12 cellular contexts compared by ENCODE assay signal in the genomic region with DNA sequence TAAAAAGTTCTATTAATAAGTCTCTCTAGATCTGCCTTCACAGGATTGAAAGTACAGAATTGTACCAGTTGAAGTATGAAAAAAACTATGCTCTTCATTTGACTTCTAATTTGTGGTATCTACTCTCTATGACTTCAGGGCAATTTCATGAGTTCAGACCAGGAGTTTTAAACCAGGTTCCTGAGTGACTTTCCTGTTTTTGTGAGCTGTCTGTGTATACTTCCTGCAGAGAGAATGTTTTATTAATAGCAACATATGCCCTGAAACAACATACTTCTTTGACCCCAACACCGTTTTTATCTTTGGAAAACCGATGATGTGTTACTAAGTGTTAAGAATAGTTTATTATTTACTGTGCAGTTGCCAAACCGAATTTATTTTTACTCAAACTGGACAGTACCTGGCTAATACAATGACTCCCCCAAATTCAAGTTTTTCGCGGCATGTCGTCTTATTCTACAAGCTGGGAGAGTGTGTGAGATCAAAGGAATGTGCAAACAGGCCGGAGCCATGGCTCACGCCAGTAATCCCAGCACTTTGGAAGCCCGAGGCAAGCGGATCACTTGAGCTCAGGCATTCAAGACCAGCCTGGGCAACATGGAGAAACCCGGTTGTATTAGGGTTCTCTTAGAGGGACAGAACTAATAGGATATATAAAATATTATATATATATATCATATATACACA. TPM values are rescaled to one million over a fixed set of nuclear protein-coding genes. Genes with fewer than 3 reads are reported as not detected.
DNase-seq lines count a peak whose midpoint lies in the region; ATAC-seq, FAIRE-seq and TF ChIP-seq lines count a peak whose summit lies in the region.
"Had no signal": no experiment of that assay in that cellular context is flagged by ENCODE, and none has a peak within 500 bp of the region (broad histone marks: within the 10 kb centered on the region; RNA-seq: fewer than 3 reads in every experiment).

No MANE protein-coding gene starts in this region.

- TF ChIP-seq EP300 in HepG2 (IDR thresholded peaks at IDR 0.05; ENCODE audit: low read depth in 2 of 2, low read length in 2 of 2) (no peak), HepG2 (CRISPR knock-in tag; IDR thresholded peaks at IDR 0.05; ENCODE audit: borderline replicate concordance) (no peak)

- DNase-seq in ELR (ENCODE audit: low read depth) (peak; percentile 42), HepG2 (ENCODE audit: low spot score) (peak; percentile 58), NCI-H1694 (lab: John Stamatoyannopoulos, UW) (no peak), adrenal gland (no peak)
- DNase-seq: NCI-H2029, spleen had no signal

- peak overlapping the region; percentile 92 for H3K27ac Mint-ChIP-seq in activated naive CD8-positive, alpha-beta T cell

- no peak overlapping the region for H2AFZ ChIP-seq in HepG2 (ENCODE audit: low read length)

- peaks cover under 1% of the 10 kb centered on the region for H3K36me3 Mint-ChIP-seq in activated naive CD8-positive, alpha-beta T cell

- no peaks in the 10 kb centered on the region for H3K27me3 ChIP-seq in BLaER1
- H3K27me3 ChIP-seq in HepG2 (ENCODE audit: control insufficient read depth in 1 of 2, insufficient read depth in 2 of 2, low read length in 2 of 2), result no peaks in the 10 kb centered on the region; a peak in 2 of 5 replicates
- H3K27me3 ChIP-seq in adrenal gland, result no peaks in the 10 kb centered on the region
- H3K27me3 ChIP-seq: spleen had no signal

- peak overlapping the region; percentile 80 for H3K4me3 Mint-ChIP-seq in activated naive CD8-positive, alpha-beta T cell

- H3K4me3 ChIP-seq in BLaER1 (no peak overlapping the region), HepG2 (replicated peaks in 1 of 3; ENCODE audit: insufficient read depth in 1 of 3, low read depth in 2 of 3, low read length in 3 of 3) (peak overlapping the region in 2 of 3 experiments; percentile 13 to 40; a peak in 2 of 6 replicates), adrenal gland (no peak overlapping the region)

- TF ChIP-seq CTCF in HepG2 (CRISPR knock-in tag; IDR thresholded peaks at IDR 0.05), result no peak
- TF ChIP-seq CTCF in adrenal gland (IDR thresholded peaks at IDR 0.05), result no peak

- H3K9me3 ChIP-seq in BLaER1 (peaks cover 7% of the 10 kb centered on the region), HepG2 (ENCODE audit: low read length) (no peaks in the 10 kb centered on the region), adrenal gland (replicated peaks in 1 of 3) (no peaks in the 10 kb centered on the region)

- no peaks in the 10 kb centered on the region for H3K36me3 ChIP-seq in BLaER1
- H3K36me3 ChIP-seq in HepG2 (replicated peaks in 1 of 2; ENCODE audit: control insufficient read depth in 1 of 2, insufficient read depth in 2 of 2, low read length in 2 of 2), result no peaks in the 10 kb centered on the region
- H3K36me3 ChIP-seq in adrenal gland (replicated peaks in 1 of 2), result no peaks in the 10 kb centered on the region
- H3K36me3 ChIP-seq: spleen had no signal

- no TSS peak for BruUV-seq in HepG2 (replicated peaks; lab: Mats Ljungman, UMichigan)

- H3K4me1 ChIP-seq in BLaER1 (peaks cover 13% of the 10 kb centered on the region), HepG2 (ENCODE audit: insufficient read depth, low read length) (peaks cover 17% of the 10 kb centered on the region), adrenal gland (replicated peaks in 1 of 2) (no peaks in the 10 kb centered on the region)

- H3K4me2 ChIP-seq in BLaER1, result peak overlapping the region; percentile 63
- peak overlapping the region; percentile 65 for H3K4me2 ChIP-seq in HepG2 (ENCODE audit: low read depth, low read length)

- H3K27ac ChIP-seq in BLaER1, result peak overlapping the region; percentile 35; the same call in 1 of the 2 replicates
- no peak overlapping the region for H3K27ac ChIP-seq in HepG2 (ENCODE audit: extremely low read length, insufficient read depth, low read length)
- H3K27ac ChIP-seq in adrenal gland, result no peak overlapping the region

- no peaks in the 10 kb centered on the region for H3K27me3 Mint-ChIP-seq in activated naive CD8-positive, alpha-beta T cell

- CTCF ChIA-PET in HepG2 (lab: Yijun Ruan, JAX; ENCODE audit: low intra/inter-chr PET ratio, low total read pairs), result no interaction called here

- no peaks in the 10 kb centered on the region for H3K79me2 ChIP-seq in HepG2 (ENCODE audit: insufficient read depth, low read length)

- H3K9me3 Mint-ChIP-seq in activated naive CD8-positive, alpha-beta T cell (ENCODE audit: low read depth), result no peaks in the 10 kb centered on the region

- in situ Hi-C loops in HepG2 (cut with HindIII; ENCODE audit: extremely low pct_ligation_motif_present, low pct_unique_long_range_greater_than_20kb), result no loop called here

- TF ChIP-seq POLR2A in HepG2 (IDR thresholded peaks at IDR 0.05; ENCODE audit: insufficient read depth in 1 of 2, low read depth in 2 of 2, low read length in 2 of 2) (no peak), adrenal gland (IDR thresholded peaks at IDR 0.05) (no peak)

- no peak for FAIRE-seq in HepG2 (lab: Jason Lieb, UNC)
- FAIRE-seq: bronchial epithelial cell, H1 had no signal

- intact Hi-C loops in HepG2 (cut with micrococcal nuclease; ENCODE audit: unreplicated experiment), result no loop called here
- intact Hi-C loops in adrenal gland (cut with DNase I), result no loop called here

- H4K20me1 ChIP-seq in BLaER1 (no peaks in the 10 kb centered on the region), HepG2 (ENCODE audit: insufficient read depth, low read length) (no peaks in the 10 kb centered on the region)

- POLR2A ChIA-PET in HepG2 (lab: Yijun Ruan, JAX), result no interaction called here

- 0% methylated on average over 11 of the region's 11 CpGs for WGBS in HepG2 (ENCODE audit: low lambda C conversion rate)
- WGBS in adrenal gland, 4 donors, result 66 to 73% (median 68%) methylated on average over 11 of the region's 11 CpGs

- H3K4me1 Mint-ChIP-seq in activated naive CD8-positive, alpha-beta T cell (ENCODE audit: low read depth), result peaks cover 31% of the 10 kb centered on the region

- TF ChIP-seq RAD21 in HepG2 (CRISPR knock-in tag; IDR thresholded peaks at IDR 0.05), result no peak

- H3K9ac ChIP-seq in BLaER1 (no peak overlapping the region), HepG2 (ENCODE audit: insufficient read depth, low read depth, low read length) (no peak overlapping the region)

- ATAC-seq in HepG2, result peak; percentile 93
- ATAC-seq in HG03432 (IDR thresholded peaks at IDR 0.05; ENCODE audit: unreplicated experiment), result no peak
- ATAC-seq in GM21390 (IDR thresholded peaks at IDR 0.05; ENCODE audit: unreplicated experiment), result no peak

TF ChIP-seq in HepG2, 621 proteins besides CTCF, POLR2A, EP300 and RAD21 (continues in another document):
- TF ChIP-seq, protein P1, sequence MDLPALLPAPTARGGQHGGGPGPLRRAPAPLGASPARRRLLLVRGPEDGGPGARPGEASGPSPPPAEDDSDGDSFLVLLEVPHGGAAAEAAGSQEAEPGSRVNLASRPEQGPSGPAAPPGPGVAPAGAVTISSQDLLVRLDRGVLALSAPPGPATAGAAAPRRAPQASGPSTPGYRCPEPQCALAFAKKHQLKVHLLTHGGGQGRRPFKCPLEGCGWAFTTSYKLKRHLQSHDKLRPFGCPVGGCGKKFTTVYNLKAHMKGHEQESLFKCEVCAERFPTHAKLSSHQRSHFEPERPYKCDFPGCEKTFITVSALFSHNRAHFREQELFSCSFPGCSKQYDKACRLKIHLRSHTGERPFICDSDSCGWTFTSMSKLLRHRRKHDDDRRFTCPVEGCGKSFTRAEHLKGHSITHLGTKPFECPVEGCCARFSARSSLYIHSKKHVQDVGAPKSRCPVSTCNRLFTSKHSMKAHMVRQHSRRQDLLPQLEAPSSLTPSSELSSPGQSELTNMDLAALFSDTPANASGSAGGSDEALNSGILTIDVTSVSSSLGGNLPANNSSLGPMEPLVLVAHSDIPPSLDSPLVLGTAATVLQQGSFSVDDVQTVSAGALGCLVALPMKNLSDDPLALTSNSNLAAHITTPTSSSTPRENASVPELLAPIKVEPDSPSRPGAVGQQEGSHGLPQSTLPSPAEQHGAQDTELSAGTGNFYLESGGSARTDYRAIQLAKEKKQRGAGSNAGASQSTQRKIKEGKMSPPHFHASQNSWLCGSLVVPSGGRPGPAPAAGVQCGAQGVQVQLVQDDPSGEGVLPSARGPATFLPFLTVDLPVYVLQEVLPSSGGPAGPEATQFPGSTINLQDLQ (CRISPR knock-in tag; IDR thresholded peaks at IDR 0.05), result no peak
- no peak for TF ChIP-seq YY1 (IDR thresholded peaks at IDR 0.05; ENCODE audit: insufficient read depth, insufficient replicate concordance, low read depth, low read length)
- no peak for TF ChIP-seq ZNF572 (CRISPR knock-in tag; IDR thresholded peaks at IDR 0.05)
- no peak for TF ChIP-seq MXD4 (CRISPR knock-in tag; IDR thresholded peaks at IDR 0.05)
- TF ChIP-seq NFE2L2 (IDR thresholded peaks at IDR 0.05; ENCODE audit: low read length), result no peak
- TF ChIP-seq ZFP62 (CRISPR knock-in tag; IDR thresholded peaks at IDR 0.05), result no peak
- no peak for TF ChIP-seq NR2F2 (IDR thresholded peaks at IDR 0.05; ENCODE audit: borderline replicate concordance, low read depth)
- TF ChIP-seq ZNF460 (CRISPR knock-in tag; IDR thresholded peaks at IDR 0.05; ENCODE audit: borderline replicate concordance), result no peak

RNA-seq across cellular contexts. Expression of a gene that starts 58.7 kb away (rescaled TPM):
- 41.7 and 54.8 TPM in 2 replicates for total RNA-seq in HepG2 (2016; rRNA removed; fragmentation: Illumina TruSeq; extraction: Trizol)
- total RNA-seq in HepG2 (2016; cell fraction: cytosol; rRNA removed; fragmentation: Illumina TruSeq; extraction: Trizol; ENCODE audit: low read depth), result 16.6 and 24.6 TPM in 2 replicates
- total RNA-seq in HepG2 (2016; cell fraction: insoluble cytoplasmic fraction; rRNA removed; fragmentation: Illumina TruSeq; extraction: Trizol), result 37.9 and 53.8 TPM in 2 replicates
- 23.2 and 27.1 TPM in 2 replicates for total RNA-seq in HepG2 (2016; cell fraction: membrane; rRNA removed; fragmentation: Illumina TruSeq; extraction: Trizol)
- total RNA-seq in HepG2 (2016; cell fraction: nucleus; rRNA removed; fragmentation: Illumina TruSeq; extraction: Trizol), result 62.6 and 65.3 TPM in 2 replicates
- 12.5 and 14.4 TPM in 2 replicates for polyA plus RNA-seq in HepG2 (2011; rRNA removed)
- polyA plus RNA-seq in HepG2 (2011; cell fraction: cytosol; rRNA removed), result 4.9 and 8.6 TPM in 2 replicates
- polyA plus RNA-seq in HepG2 (2011; cell fraction: nucleus; rRNA removed), result 10.5 and 10.8 TPM in 2 replicates
- polyA plus RNA-seq in HepG2 (2012), result 14.1 and 14.9 TPM in 2 replicates
- polyA plus RNA-seq in HepG2 (2016; cell fraction: cytosol; fragmentation: Illumina TruSeq; extraction: Trizol; ENCODE audit: low read depth), result 0.44 and 0.64 TPM in 2 replicates
- 29.5 and 36.4 TPM in 2 replicates for polyA plus RNA-seq in HepG2 (2016; cell fraction: insoluble cytoplasmic fraction; fragmentation: Illumina TruSeq; extraction: Trizol; ENCODE audit: low read depth)
- 3.4 and 3.9 TPM in 2 replicates for polyA plus RNA-seq in HepG2 (2016; cell fraction: membrane; fragmentation: Illumina TruSeq; extraction: Trizol; ENCODE audit: low read depth)
- polyA plus RNA-seq in HepG2 (2016; cell fraction: nucleus; fragmentation: Illumina TruSeq; extraction: Trizol; ENCODE audit: insufficient read depth, low read depth), result 40.0 and 43.6 TPM in 2 replicates
- polyA minus RNA-seq in HepG2 (2011; rRNA and poly(A)+ RNA removed; ENCODE audit: low replicate concordance), result 12.0 and 26.9 TPM in 2 replicates
- polyA minus RNA-seq in HepG2 (2011; cell fraction: cytosol; rRNA and poly(A)+ RNA removed), result 28.1 and 38.4 TPM in 2 replicates
- polyA minus RNA-seq in HepG2 (2011; cell fraction: nucleus; rRNA and poly(A)+ RNA removed), result 140 and 160 TPM in 2 replicates
- total RNA-seq in adrenal gland, result 10 to 100 TPM; 29.3 to 74.0 (median 47.9) TPM
- 10 to 100 TPM; 10.7 to 48.7 (median 15.0) TPM for polyA plus RNA-seq in adrenal gland

Comparison
In these comparisons a context has a peak if more than half of its experiments do, and no peak if none do; other contexts are left out.
1. H3K4me3 ChIP-seq: peak in HepG2 (2 of 3); none in BLaER1 (single experiment) and adrenal gland (0 of 4).
2. DNase-seq: peak in ELR (single experiment) and HepG2 (single experiment); none in NCI-H1694 (single experiment) and adrenal gland (0 of 7).